In genomic region chr3:150545419-150546225, GRCh38 we compare ENCODE assay signal across 8 cellular contexts. TPM values are rescaled to one million over a fixed set of nuclear protein-coding genes. Genes with fewer than 3 reads are reported as not detected.
A peak's percentile ranks its signal among the peaks of the same experiment; 100 is the strongest.
DNase-seq lines count a peak whose midpoint lies in the region; ATAC-seq and TF ChIP-seq lines count a peak whose summit lies in the region.

No MANE protein-coding gene starts in this region.

- no peak for TF ChIP-seq POLR2A in ovary (IDR thresholded peaks at IDR 0.05)
- no peak for TF ChIP-seq POLR2A in vagina (IDR thresholded peaks at IDR 0.05)

- peaks cover 73% of the 10 kb centered on the region for H3K79me2 ChIP-seq in DND-41 (ENCODE audit: insufficient read depth, low read length)
- H3K79me2 ChIP-seq in GM23248 (ENCODE audit: insufficient read depth) = peaks cover 95% of the 10 kb centered on the region

- H3K4me3 ChIP-seq in DND-41 (ENCODE audit: low read depth in 1 of 2, low read length in 2 of 2) (peak overlapping the region; percentile 77 to 81), GM23248 (peak overlapping the region; percentile 98), ovary (peak overlapping the region; percentile 76), vagina (peak overlapping the region; percentile 92 to 94)

- TF ChIP-seq CTCF in DND-41 (IDR thresholded peaks at IDR 0.05; ENCODE audit: borderline replicate concordance, extremely low read depth, low read length, poor library complexity, severe bottlenecking) = peak; percentile 31
- no peak for TF ChIP-seq CTCF in ovary (IDR thresholded peaks at IDR 0.05)
- no peak for TF ChIP-seq CTCF in vagina (IDR thresholded peaks at IDR 0.05)

- H2AFZ ChIP-seq in DND-41 (ENCODE audit: low read depth, low read length) (peak overlapping the region; percentile 85), GM23248 (peak overlapping the region; percentile 70)

- no peaks in the 10 kb centered on the region for H3K9me2 ChIP-seq in GM23248 (ENCODE audit: insufficient read depth)

- in situ Hi-C loops in GM23248 (cut with MboI) = no loop called here

- H4K20me1 ChIP-seq in DND-41 (ENCODE audit: insufficient read depth, low read length) = peaks cover 17% of the 10 kb centered on the region; the same call in 1 of the 2 replicates
- peaks cover 25% of the 10 kb centered on the region; the same call in 1 of the 2 replicates for H4K20me1 ChIP-seq in GM23248 (ENCODE audit: insufficient read depth)

- H3K4me2 ChIP-seq in DND-41 (ENCODE audit: insufficient read depth, low read length) (peak overlapping the region; percentile 68), GM23248 (ENCODE audit: unreplicated experiment) (peak overlapping the region; percentile 87)

- peaks cover 48% of the 10 kb centered on the region for H3F3A ChIP-seq in GM23248 (ENCODE audit: insufficient read depth)

- H3K36me3 ChIP-seq in DND-41 (ENCODE audit: insufficient read depth, low read length) = peaks cover 32% of the 10 kb centered on the region
- peaks cover 31% of the 10 kb centered on the region for H3K36me3 ChIP-seq in GM23248 (ENCODE audit: low read depth)
- no peaks in the 10 kb centered on the region for H3K36me3 ChIP-seq in ovary
- H3K36me3 ChIP-seq in vagina = no peaks in the 10 kb centered on the region

- H3K9ac ChIP-seq in DND-41 (ENCODE audit: low read depth, low read length) (peak overlapping the region; percentile 91), GM23248 (peak overlapping the region; percentile 97)

- H3K9me3 ChIP-seq in DND-41 (ENCODE audit: insufficient read depth, low read length, severe bottlenecking) = no peaks in the 10 kb centered on the region
- H3K9me3 ChIP-seq in GM23248 (ENCODE audit: low read depth) = no peaks in the 10 kb centered on the region
- no peaks in the 10 kb centered on the region for H3K9me3 ChIP-seq in ovary
- H3K9me3 ChIP-seq in vagina = no peaks in the 10 kb centered on the region

- 1 to 2% methylated on average over 53 to 54 of the region's 54 CpGs for WGBS in GM23248 (ENCODE audit: low coverage in 1 of 2, low lambda C conversion rate in 2 of 2, missing lambda C conversion rate in 2 of 2), 2 experiments
- 0 to 1% (median 1%) methylated on average over 41 to 54 of the region's 54 CpGs for WGBS in ovary, 3 donors

- intact Hi-C loops in ovary (cut with DNase I) (loop anchor here in 2 of 4 donors (2.0 to 10.0 kb wide), 2 partner anchors 59 to 137 kb away; partner anchors contain the start of genes SELENOT (in 1 of the 2) and TSC22D2 (in 1 of the 2)), vagina (cut with DNase I) (loop anchor here (5.0 kb wide), 1 partner anchor 133 kb away; no protein-coding TSS in a partner anchor)

- H3K4me1 ChIP-seq in DND-41 (ENCODE audit: insufficient read depth, low read length) (peaks cover 48% of the 10 kb centered on the region), GM23248 (ENCODE audit: insufficient read depth) (peaks cover 32% of the 10 kb centered on the region), ovary (ENCODE audit: insufficient read depth) (peaks cover 2% of the 10 kb centered on the region), vagina (peaks cover 45% of the 10 kb centered on the region)

- H3K27me3 ChIP-seq in DND-41 (ENCODE audit: insufficient read depth, low read length, poor library complexity) = no peaks in the 10 kb centered on the region
- no peaks in the 10 kb centered on the region for H3K27me3 ChIP-seq in GM23248 (replicated peaks; ENCODE audit: insufficient read depth)
- no peaks in the 10 kb centered on the region for H3K27me3 ChIP-seq in ovary
- no peaks in the 10 kb centered on the region for H3K27me3 ChIP-seq in vagina

- TF ChIP-seq EP300 in ovary (IDR thresholded peaks at IDR 0.05) = no peak

- DNase-seq in DND-41 (peak; percentile 57), GM23248 (peak; percentile 41), NCI-H2227 (lab: John Stamatoyannopoulos, UW; ENCODE audit: unreplicated experiment) (peak; percentile 44), activated gamma-delta T cell treated with Interleukin-2 at 50 U/mL for 16 hours (peak; percentile 42), glomerular visceral epithelial cell (ENCODE audit: extremely low spot score) (peak; percentile 2), ovary (no peak), vagina (ENCODE audit: extremely low spot score in 2 of 2) (peak in 1 of 2 donors; percentile 90), OCI-M2 (lab: John Stamatoyannopoulos, UW; ENCODE audit: unreplicated experiment) (no peak)

- H3K27ac ChIP-seq in DND-41 (ENCODE audit: low read length) (peak overlapping the region; percentile 89), GM23248 (peak overlapping the region; percentile 95), ovary (peak overlapping the region; percentile 98), vagina (peak overlapping the region; percentile 99)

- ATAC-seq in DND-41 (ENCODE audit: insufficient read depth, low read depth) = peak; percentile 37

RNA-seq across cellular contexts. Expression of gene SERP1, which starts 0.7 kb away (rescaled TPM):
- 167 and 176 TPM in 2 replicates for total RNA-seq in GM23248 (2014; rRNA removed; shearing (Covaris generic))
- 190 and 194 TPM in 2 replicates for polyA plus RNA-seq in GM23248 (2016; fragmentation: Nextera tagmentation; extraction: Ambion mirVana)
- 100 to 1,000 TPM in 5 of 7 donors, 10 to 100 TPM in 2; 93.5 to 638 (median 117) TPM for total RNA-seq in ovary
- 10 to 100 TPM; 74.9 to 87.1 TPM for polyA plus RNA-seq in ovary
- 231 TPM for total RNA-seq in vagina

RNA-seq across cellular contexts. Expression of gene EIF2A, which starts 1.0 kb away (rescaled TPM):
- 125 and 140 TPM in 2 replicates for total RNA-seq in GM23248 (2014; rRNA removed; shearing (Covaris generic))
- polyA plus RNA-seq in GM23248 (2016; fragmentation: Nextera tagmentation; extraction: Ambion mirVana) = 47.6 and 55.0 TPM in 2 replicates
- total RNA-seq in ovary = 100 to 1,000 TPM in 5 of 7 donors, 10 to 100 TPM in 2; 91.8 to 206 (median 114) TPM
- polyA plus RNA-seq in ovary = 100 to 1,000 TPM in 1 of 2 donors, 10 to 100 TPM in 1; 88.8 to 107 TPM
- 146 TPM for total RNA-seq in vagina

RNA-seq across cellular contexts. Expression of gene SELENOT, which starts 57.5 kb away (rescaled TPM):
- 92.8 and 179 TPM in 2 replicates for total RNA-seq in GM23248 (2014; rRNA removed; shearing (Covaris generic))
- 187 and 193 TPM in 2 replicates for polyA plus RNA-seq in GM23248 (2016; fragmentation: Nextera tagmentation; extraction: Ambion mirVana)
- 10 to 100 TPM; 56.0 to 78.5 (median 69.1) TPM for total RNA-seq in ovary
- 10 to 100 TPM; 43.4 to 98.1 TPM for polyA plus RNA-seq in ovary
- total RNA-seq in vagina = 70.0 TPM

Comparison
In these comparisons a context has a peak if more than half of its experiments do, and no peak if none do; other contexts are left out.
1. DNase-seq: peak in DND-41 (single experiment), GM23248 (single experiment), NCI-H2227 (single experiment), activated gamma-delta T cell treated with Interleukin-2 at 50 U/mL for 16 hours (single experiment) and glomerular visceral epithelial cell (single experiment); none in ovary (0 of 5) and OCI-M2 (single experiment).
2. Peak in every context shown above with its lines, with median percentiles within 50 percentile points of each other: H3K27ac ChIP-seq and H3K4me3 ChIP-seq.